12 cellular contexts compared by ENCODE assay signal in genomic region chr5:74393943-74394342, GRCh38.
A peak's percentile ranks its signal among the peaks of the same experiment; 100 is the strongest.
DNase-seq lines count a peak whose midpoint lies in the region; ATAC-seq and TF ChIP-seq lines count a peak whose summit lies in the region.
"Had no signal": no experiment of that assay in that cellular context is flagged by ENCODE, and none has a peak within 500 bp of the region (broad histone marks: within the 10 kb centered on the region; RNA-seq: fewer than 3 reads in every experiment).

No MANE protein-coding gene starts in this region.

- CTCF ChIA-PET in mammary epithelial cell (lab: Charles Lee; ENCODE audit: low non-redundant PET), result no interaction called here

- H3K4me1 Mint-ChIP-seq in stimulated activated naive B cell treated with anti-CD40 and anti-IgM and Interleukin-4, amounts not matched to agents 10 μg/mL and 1 μg/mL and 100 μg/mL, for 72 hours, result peaks cover 17 to 20% of the 10 kb centered on the region in 2 donors
- H3K4me1 Mint-ChIP-seq: CD4-positive, CD25-positive, alpha-beta regulatory T cell had no signal

- H4K20me1 ChIP-seq in KMS-11 (ENCODE audit: insufficient read depth), result no peaks in the 10 kb centered on the region
- no peaks in the 10 kb centered on the region for H4K20me1 ChIP-seq in mammary epithelial cell (ENCODE audit: insufficient read depth, low read length)
- H4K20me1 ChIP-seq: BLaER1 treated with 17β-estradiol and CSF1 and Interleukin-3, amounts not matched to agents 10 nM and 100 nM had no signal

- H3K27me3 ChIP-seq in KMS-11 (ENCODE audit: insufficient read depth, low read depth) (no peaks in the 10 kb centered on the region), mammary epithelial cell (ENCODE audit: insufficient read depth, low read length) (no peaks in the 10 kb centered on the region)
- H3K27me3 ChIP-seq: BLaER1 treated with 17β-estradiol and CSF1 and Interleukin-3, amounts not matched to agents 10 nM and 100 nM had no signal

- H2AFZ ChIP-seq in KMS-11 (ENCODE audit: low read depth), result peak overlapping the region; percentile 7; the same call in 1 of the 2 replicates
- H2AFZ ChIP-seq in mammary epithelial cell (ENCODE audit: low read depth, low read length), result no peak overlapping the region

- no peak overlapping the region for H3K27ac Mint-ChIP-seq in stimulated activated naive B cell treated with anti-CD40 and anti-IgM and Interleukin-4, amounts not matched to agents 10 μg/mL and 1 μg/mL and 100 μg/mL, for 72 hours
- H3K27ac Mint-ChIP-seq: CD4-positive, CD25-positive, alpha-beta regulatory T cell had no signal

- H3K79me2 ChIP-seq in KMS-11 (ENCODE audit: insufficient read depth, low read depth) (no peaks in the 10 kb centered on the region), mammary epithelial cell (ENCODE audit: insufficient read depth, low read length) (no peaks in the 10 kb centered on the region)

- H3K27ac ChIP-seq in KMS-11 (peak overlapping the region; percentile 70), mammary epithelial cell (ENCODE audit: insufficient read depth, low read depth, low read length) (peak overlapping the region; percentile 90)
- H3K27ac ChIP-seq: BLaER1 treated with 17β-estradiol and CSF1 and Interleukin-3, amounts not matched to agents 10 nM and 100 nM had no signal

- intact Hi-C loops in mammary epithelial cell (cut with micrococcal nuclease) (loop anchor here (2.0 kb wide), 5 partner anchors 149 to 491 kb away; no protein-coding TSS in a partner anchor), mucosa of descending colon (cut with DNase I, micrococcal nuclease) (no loop called here)

- DNase-seq in GM12865 (ENCODE audit: low read depth), result peak; percentile 32
- no peak for DNase-seq in mammary epithelial cell
- peak; percentile 36 for DNase-seq in middle frontal gyrus (ENCODE audit: extremely low spot score, low spot score)
- no peak for DNase-seq in stimulated activated naive B cell treated with anti-CD40 and anti-IgM and Interleukin-4, amounts not matched to agents 10 μg/mL and 1 μg/mL and 100 μg/mL, for 72 hours
- no peak for DNase-seq in KG1 (lab: John Stamatoyannopoulos, UW)
- DNase-seq in mucosa of descending colon, result no peak
- DNase-seq: ACHN; CD4-positive, CD25-positive, alpha-beta regulatory T cell; GF-D8 had no signal

- in situ Hi-C loops in mammary epithelial cell (cut with MboI; ENCODE audit: low sequenced_read_pairs in 2 of 2), result loop anchor here (10.0 kb wide), 2 partner anchors 79 to 251 kb away; partner anchors contain the start of gene ENC1 (in 1 of the 2)

- no peak for TF ChIP-seq CTCF in GM12865 (IDR thresholded peaks at IDR 0.05; ENCODE audit: insufficient read depth, low read depth, low read length, missing control alignments)
- TF ChIP-seq CTCF in KMS-11 (conservative IDR thresholded peaks at IDR 0.05; ENCODE audit: low read depth, low read length), result no peak
- no peak for TF ChIP-seq CTCF in mammary epithelial cell (conservative IDR thresholded peaks at IDR 0.05 in 1 of 2, IDR thresholded peaks at IDR 0.05 in 1 of 2; ENCODE audit: extremely low read depth in 1 of 2, insufficient read depth in 1 of 2, low read depth in 1 of 2, low read length in 2 of 2)
- no peak for TF ChIP-seq CTCF in mucosa of descending colon (IDR thresholded peaks at IDR 0.05)

- no peaks in the 10 kb centered on the region for H3K9me3 Mint-ChIP-seq in stimulated activated naive B cell treated with anti-CD40 and anti-IgM and Interleukin-4, amounts not matched to agents 10 μg/mL and 1 μg/mL and 100 μg/mL, for 72 hours
- H3K9me3 Mint-ChIP-seq: CD4-positive, CD25-positive, alpha-beta regulatory T cell had no signal

- dilution Hi-C loops in mammary epithelial cell (cut with HindIII; ENCODE audit: low sequenced_read_pairs), result no loop called here

- H3K4me1 ChIP-seq in KMS-11 (ENCODE audit: low read depth, poor library complexity, severe bottlenecking), result peaks cover 63% of the 10 kb centered on the region
- peaks cover 42% of the 10 kb centered on the region for H3K4me1 ChIP-seq in mammary epithelial cell (ENCODE audit: insufficient read depth, low read length)
- H3K4me1 ChIP-seq in mucosa of descending colon (ENCODE audit: low read depth), result peaks cover 9% of the 10 kb centered on the region

- H3K4me2 ChIP-seq in KMS-11 (peak overlapping the region; percentile 63), mammary epithelial cell (ENCODE audit: insufficient read depth, low read depth, low read length) (no peak overlapping the region)

- H3K9ac ChIP-seq in KMS-11 (no peak overlapping the region), mammary epithelial cell (ENCODE audit: insufficient read depth, low read length) (no peak overlapping the region)
- H3K9ac ChIP-seq: BLaER1 treated with 17β-estradiol and CSF1 and Interleukin-3, amounts not matched to agents 10 nM and 100 nM had no signal

- H3K9me3 ChIP-seq in mammary epithelial cell (replicated peaks; ENCODE audit: insufficient read depth, low read length) (no peaks in the 10 kb centered on the region), mucosa of descending colon (no peaks in the 10 kb centered on the region)

- ATAC-seq in stimulated activated naive B cell treated with anti-CD40 and anti-IgM and Interleukin-4, amounts not matched to agents 10 μg/mL and 1 μg/mL and 100 μg/mL, for 72 hours (replicated peaks), result no peak
- ATAC-seq in mucosa of descending colon, result no peak
- no peak for ATAC-seq in GM21723 (IDR thresholded peaks at IDR 0.05; ENCODE audit: unreplicated experiment)

- H3K4me3 Mint-ChIP-seq in stimulated activated naive B cell treated with anti-CD40 and anti-IgM and Interleukin-4, amounts not matched to agents 10 μg/mL and 1 μg/mL and 100 μg/mL, for 72 hours, result no peak overlapping the region
- H3K4me3 Mint-ChIP-seq: CD4-positive, CD25-positive, alpha-beta regulatory T cell had no signal

- WGBS in mammary epithelial cell (ENCODE audit: low coverage, missing lambda C conversion rate), result 78% methylated on average over 3 of the region's 3 CpGs

- no TSS peak for BruUV-seq in mammary epithelial cell (replicated peaks; lab: Mats Ljungman, UMichigan)

- H3K36me3 ChIP-seq in KMS-11 (ENCODE audit: insufficient read depth) (no peaks in the 10 kb centered on the region), mammary epithelial cell (ENCODE audit: insufficient read depth, low read length) (no peaks in the 10 kb centered on the region), mucosa of descending colon (ENCODE audit: low read depth) (no peaks in the 10 kb centered on the region)
- H3K36me3 ChIP-seq: BLaER1 treated with 17β-estradiol and CSF1 and Interleukin-3, amounts not matched to agents 10 nM and 100 nM had no signal

- H3K36me3 Mint-ChIP-seq in stimulated activated naive B cell treated with anti-CD40 and anti-IgM and Interleukin-4, amounts not matched to agents 10 μg/mL and 1 μg/mL and 100 μg/mL, for 72 hours, result no peaks in the 10 kb centered on the region
- H3K36me3 Mint-ChIP-seq: CD4-positive, CD25-positive, alpha-beta regulatory T cell had no signal

- no peak overlapping the region for H3K4me3 ChIP-seq in GM12865 (ENCODE audit: low read depth, low read length)
- no peak overlapping the region for H3K4me3 ChIP-seq in KMS-11 (IDR thresholded peaks at IDR 0.05; ENCODE audit: insufficient read depth, low read depth, low read length)
- H3K4me3 ChIP-seq in mammary epithelial cell (replicated peaks in 1 of 3; ENCODE audit: insufficient read depth in 1 of 3, low read depth in 2 of 3, low read length in 3 of 3), result no peak overlapping the region
- no peak overlapping the region for H3K4me3 ChIP-seq in mucosa of descending colon
- H3K4me3 ChIP-seq: BLaER1 treated with 17β-estradiol and CSF1 and Interleukin-3, amounts not matched to agents 10 nM and 100 nM had no signal

- peaks cover 0 to 4% of the 10 kb centered on the region in 2 donors for H3K27me3 Mint-ChIP-seq in stimulated activated naive B cell treated with anti-CD40 and anti-IgM and Interleukin-4, amounts not matched to agents 10 μg/mL and 1 μg/mL and 100 μg/mL, for 72 hours

Comparison
In these comparisons a context has a peak if more than half of its experiments do, and no peak if none do; other contexts are left out.
1. DNase-seq: peak in GM12865 (single experiment) and middle frontal gyrus (single experiment); none in mammary epithelial cell (single experiment), stimulated activated naive B cell treated with anti-CD40 and anti-IgM and Interleukin-4, amounts not matched to agents 10 μg/mL and 1 μg/mL and 100 μg/mL, for 72 hours (single experiment), KG1 (single experiment) and mucosa of descending colon (0 of 3).